ENCODE assay signal across 8 cellular contexts in the genomic region with DNA sequence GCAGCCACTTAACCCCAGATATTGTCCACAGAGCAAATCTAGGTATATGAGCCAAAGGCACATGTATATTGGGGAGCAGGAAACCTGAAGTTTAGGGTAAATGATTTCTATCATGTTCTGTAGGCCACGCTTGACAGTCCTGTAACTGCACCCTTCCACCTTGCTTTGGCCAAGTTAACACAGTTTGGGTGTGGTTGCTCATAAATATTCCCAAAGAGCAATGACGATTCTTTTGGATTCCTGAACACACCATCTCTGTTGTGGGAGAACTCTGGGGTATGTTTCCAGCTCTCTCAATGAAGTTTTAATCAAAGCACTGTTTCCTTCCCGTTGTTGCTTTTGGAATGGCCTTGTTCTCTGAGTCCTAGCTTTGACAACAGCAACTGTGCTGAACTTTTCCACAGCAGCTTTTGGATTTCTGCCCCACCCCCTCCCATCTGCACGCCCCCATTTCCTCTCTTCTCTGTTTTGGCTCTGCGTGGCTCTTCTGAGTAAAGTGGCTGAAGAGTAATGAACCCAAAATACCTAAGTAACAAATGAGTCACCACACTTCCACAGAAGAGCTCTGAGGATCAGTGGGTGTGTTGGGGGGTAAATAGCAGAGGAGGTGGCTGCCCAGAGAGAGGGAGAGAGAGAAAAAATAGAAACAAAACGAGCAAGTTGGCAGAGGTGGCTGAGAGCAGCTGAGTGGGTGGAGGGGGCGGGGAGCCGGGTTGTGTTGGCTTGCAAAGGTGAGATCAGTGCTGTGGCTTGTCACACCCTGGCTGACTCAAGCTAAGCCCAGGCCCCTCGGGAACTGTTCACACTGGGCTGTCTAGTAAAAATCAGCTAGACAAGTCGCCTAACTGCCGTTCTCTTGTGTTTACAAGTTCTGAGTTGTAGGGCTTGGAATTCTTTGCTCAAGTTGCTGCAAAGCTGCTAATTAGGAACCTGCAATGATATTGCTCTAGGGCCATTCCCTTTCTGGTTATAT. TPM values are rescaled to one million over a fixed set of nuclear protein-coding genes. Genes with fewer than 3 reads are reported as not detected.
A peak's percentile ranks its signal among the peaks of the same experiment; 100 is the strongest.
DNase-seq lines count a peak whose midpoint lies in the region; TF ChIP-seq lines count a peak whose summit lies in the region.

No MANE protein-coding gene starts in this region.

- H3K4me1 ChIP-seq in Karpas-422 (ENCODE audit: low read length): peaks cover 32% of the 10 kb centered on the region

- peak; percentile 93 for DNase-seq in GM06990 (ENCODE audit: extremely low read depth, insufficient read length)
- peak; percentile 45 for DNase-seq in GOT3 (lab: John Stamatoyannopoulos, UW)
- DNase-seq in Karpas-422: peak; percentile 84
- peak; percentile 96 for DNase-seq in activated CD4-positive, alpha-beta T cell treated with anti-CD3 and anti-CD28 coated beads for 48 hours
- DNase-seq in dedifferentiated amniotic fluid mesenchymal stem cell (ENCODE audit: extremely low spot score): peak; percentile 23
- peak; percentile 64 to 94 for DNase-seq in lung microvascular endothelial cell (ENCODE audit: low read depth in 2 of 2)
- DNase-seq in stimulated activated CD8-positive, alpha-beta memory T cell treated with anti-CD3 and anti-CD28 coated beads, Interleukin-12 subunit alpha, Interleukin-12 subunit beta, amount 100 ng/mL, for 1 hour (ENCODE audit: low read depth): peak; percentile 85
- no peak for DNase-seq in NCI-H1436 treated with DMSO at 0.1 percent for 48 hours (lab: John Stamatoyannopoulos, UW)

- peak overlapping the region; percentile 13; the same call in 1 of the 2 replicates for H3K9ac ChIP-seq in Karpas-422 (ENCODE audit: low read length)

- no peaks in the 10 kb centered on the region for H3K36me3 ChIP-seq in GM06990 (ENCODE audit: control insufficient read depth, insufficient read depth, low read length)
- H3K36me3 ChIP-seq in Karpas-422 (ENCODE audit: insufficient read depth, low read length): no peaks in the 10 kb centered on the region

- no peaks in the 10 kb centered on the region for H3K9me2 ChIP-seq in Karpas-422 (replicated peaks; ENCODE audit: insufficient read depth, low read length)

- peak overlapping the region; percentile 50 for H3K4me2 ChIP-seq in Karpas-422 (ENCODE audit: low read depth, low read length, poor library complexity, severe bottlenecking)

- no peaks in the 10 kb centered on the region for H3K79me2 ChIP-seq in Karpas-422 (ENCODE audit: low read length)

- TF ChIP-seq CTCF in GM06990 (IDR thresholded peaks at IDR 0.05; ENCODE audit: insufficient read depth, low read length, poor library complexity, severe bottlenecking): no peak

- H2AFZ ChIP-seq in Karpas-422 (ENCODE audit: low read length): no peak overlapping the region

- no peaks in the 10 kb centered on the region for H4K20me1 ChIP-seq in Karpas-422 (ENCODE audit: insufficient read depth, low read depth, low read length)

- H3K27ac ChIP-seq in Karpas-422 (ENCODE audit: low read length): no peak overlapping the region

- peak overlapping the region; percentile 1; the same call in 1 of the 2 replicates for H3K4me3 ChIP-seq in GM06990 (replicated peaks; ENCODE audit: low read depth, low read length)
- peak overlapping the region; percentile 21; the same call in 1 of the 2 replicates for H3K4me3 ChIP-seq in Karpas-422 (ENCODE audit: low read length)

- no peaks in the 10 kb centered on the region for H3K9me3 ChIP-seq in Karpas-422 (ENCODE audit: low read length)

- H3K27me3 ChIP-seq in GM06990 (replicated peaks; ENCODE audit: control insufficient read depth, insufficient read depth, low read length) (no peaks in the 10 kb centered on the region), Karpas-422 (ENCODE audit: low read length) (no peaks in the 10 kb centered on the region)

RNA-seq across cellular contexts. Expression of gene RAP1A, which starts 26.9 kb away (rescaled TPM):
- total RNA-seq in Karpas-422 (2014; rRNA removed; shearing (Covaris generic); ENCODE audit: low replicate concordance): 12.0 and 55.3 TPM in 2 replicates
- 9.6 and 13.5 TPM in 2 replicates for total RNA-seq in lung microvascular endothelial cell
